10 cellular contexts compared by ENCODE assay signal in genomic region chr14:102280376-102280962, GRCh38. TPM values are rescaled to one million over a fixed set of nuclear protein-coding genes. Genes with fewer than 3 reads are reported as not detected.
DNase-seq lines count a peak whose midpoint lies in the region; ATAC-seq and TF ChIP-seq lines count a peak whose summit lies in the region.
"Had no signal": no experiment of that assay in that cellular context is flagged by ENCODE, and none has a peak within 500 bp of the region (broad histone marks: within the 10 kb centered on the region; RNA-seq: fewer than 3 reads in every experiment).

No MANE protein-coding gene starts in this region.

- H3K9me3 ChIP-seq in HUES48 (ENCODE audit: control insufficient read depth, insufficient read depth, low read length) = no peaks in the 10 kb centered on the region
- H3K9me3 ChIP-seq: mucosa of descending colon had no signal

- in situ Hi-C loops in brain microvascular endothelial cell (cut with HindIII; ENCODE audit: low pct_ligation_motif_present, low sequenced_read_pairs) = no loop called here

- H3K27me3 ChIP-seq in HUES48 (ENCODE audit: control insufficient read depth, insufficient read depth, low read length) (no peaks in the 10 kb centered on the region), brain microvascular endothelial cell (replicated peaks) (no peaks in the 10 kb centered on the region)

- ATAC-seq in WTC11 (no peak), GM18909 (IDR thresholded peaks at IDR 0.05; ENCODE audit: poor library complexity, unreplicated experiment) (no peak)
- no peak for ATAC-seq in naive thymus-derived CD8-positive, alpha-beta T cell

- peaks cover 6% of the 10 kb centered on the region; the same call in 1 of the 2 replicates for H3K9me3 Mint-ChIP-seq in WTC11
- no peaks in the 10 kb centered on the region for H3K9me3 Mint-ChIP-seq in naive thymus-derived CD8-positive, alpha-beta T cell

- POLR2A ChIA-PET in AG04449 (lab: Yijun Ruan, JAX) (interaction anchor here (0.7 to 1.0 kb wide), 2 partner anchors 8 to 24 kb away, joined by 3 to 5 read pairs; partner anchors contain the start of gene MOK), WTC11 (lab: Charles Lee) (no interaction called here)
- POLR2A ChIA-PET in naive thymus-derived CD8-positive, alpha-beta T cell (lab: Charles Lee) = no interaction called here

- H3K36me3 Mint-ChIP-seq in WTC11 = no peaks in the 10 kb centered on the region
- peaks cover 0 to 3% (median 0%) of the 10 kb centered on the region in 3 donors for H3K36me3 Mint-ChIP-seq in naive thymus-derived CD8-positive, alpha-beta T cell

- CTCF ChIA-PET in AG04449 (lab: Yijun Ruan, JAX) = interaction anchor here (0.5 kb wide), 1 partner anchor 12 kb away, joined by 3 read pairs; no protein-coding TSS in a partner anchor
- CTCF ChIA-PET in WTC11 (lab: Charles Lee) = no interaction called here

- peak; percentile 98 for DNase-seq in AG04449 (ENCODE audit: low read depth, low spot score)
- peak; percentile 98 for DNase-seq in brain microvascular endothelial cell
- DNase-seq in kidney glomerular epithelial cell (lab: John Stamatoyannopoulos, UW) = peak; percentile 25
- DNase-seq in GM20000 (ENCODE audit: low spot score) = no peak
- no peak for DNase-seq in WTC11 (ENCODE audit: low spot score)
- no peak for DNase-seq in naive thymus-derived CD8-positive, alpha-beta T cell
- DNase-seq: mucosa of descending colon had no signal

- no peaks in the 10 kb centered on the region; the same call in 1 of the 2 replicates for H3K27me3 Mint-ChIP-seq in WTC11 (ENCODE audit: low read depth)
- H3K27me3 Mint-ChIP-seq in naive thymus-derived CD8-positive, alpha-beta T cell = no peaks in the 10 kb centered on the region

- H3K9ac ChIP-seq in HUES48 (ENCODE audit: low read depth, low read length) = no peak overlapping the region

- H3K4me1 ChIP-seq in HUES48 (ENCODE audit: control insufficient read depth, insufficient read depth, low read length) = no peaks in the 10 kb centered on the region; the same call in 1 of the 2 replicates

- no peak overlapping the region for H3K4me3 Mint-ChIP-seq in WTC11
- peak overlapping the region in 1 of 10 donors; percentile 24 for H3K4me3 Mint-ChIP-seq in naive thymus-derived CD8-positive, alpha-beta T cell

- H3K27ac ChIP-seq in HUES48 (ENCODE audit: low read depth, low read length) (peak overlapping the region; percentile 3), brain microvascular endothelial cell (peak overlapping the region; percentile 98)
- H3K27ac ChIP-seq: C4-2B had no signal

- no peak overlapping the region for H3K27ac Mint-ChIP-seq in WTC11
- no peak overlapping the region for H3K27ac Mint-ChIP-seq in naive thymus-derived CD8-positive, alpha-beta T cell

- H3K4me1 Mint-ChIP-seq in WTC11 = no peaks in the 10 kb centered on the region
- no peaks in the 10 kb centered on the region for H3K4me1 Mint-ChIP-seq in naive thymus-derived CD8-positive, alpha-beta T cell

- H3K36me3 ChIP-seq in HUES48 (ENCODE audit: control insufficient read depth, insufficient read depth, low read length) (no peaks in the 10 kb centered on the region), brain microvascular endothelial cell (replicated peaks) (peaks cover 3% of the 10 kb centered on the region)

- H3K4me3 ChIP-seq in AG04449 (ENCODE audit: low read depth, low read length) (peak overlapping the region; percentile 12), HUES48 (ENCODE audit: low read depth, low read length) (no peak overlapping the region), brain microvascular endothelial cell (ENCODE audit: low read depth, low read length) (no peak overlapping the region)
- H3K4me3 ChIP-seq: mucosa of descending colon had no signal

- TF ChIP-seq CTCF in AG04449 (IDR thresholded peaks at IDR 0.05; ENCODE audit: insufficient read depth, low read length, missing control alignments) (no peak), brain microvascular endothelial cell (IDR thresholded peaks at IDR 0.05; ENCODE audit: low read depth, low read length, missing control alignments) (no peak), GM20000 (IDR thresholded peaks at IDR 0.05; ENCODE audit: extremely low read depth, missing control alignments) (no peak), WTC11 (IDR thresholded peaks at IDR 0.05) (no peak)

TF ChIP-seq in WTC11, 78 proteins besides CTCF, POLR2A, EP300 and RAD21:
- TF ChIP-seq SMAD4 (CRISPR knock-in tag; IDR thresholded peaks at IDR 0.05) = no peak
- no peak for TF ChIP-seq ZNF121 (CRISPR knock-in tag; IDR thresholded peaks at IDR 0.05)
- no peak for TF ChIP-seq SOX15 (CRISPR knock-in tag; IDR thresholded peaks at IDR 0.05)
- no peak for TF ChIP-seq FOXP4 (CRISPR knock-in tag; IDR thresholded peaks at IDR 0.05)
- TF ChIP-seq ELF4 (CRISPR knock-in tag; IDR thresholded peaks at IDR 0.05; ENCODE audit: low read depth) = no peak
- no peak for TF ChIP-seq ATF6 (CRISPR knock-in tag; IDR thresholded peaks at IDR 0.05)
- TF ChIP-seq PRRX2 (CRISPR knock-in tag; IDR thresholded peaks at IDR 0.05) = no peak
- TF ChIP-seq SP1 (CRISPR knock-in tag; conservative IDR thresholded peaks at IDR 0.05) = no peak
- no peak for TF ChIP-seq E2F1 (CRISPR knock-in tag; IDR thresholded peaks at IDR 0.05)
TF ChIP-seq in WTC11: peak in this region for 0.

RNA-seq across cellular contexts. Expression of gene MOK, which starts 24.5 kb away (rescaled TPM):
- total RNA-seq in WTC11 (2021) = 2.0 to 2.7 TPM (median 2.6 TPM) in 3 replicates
- total RNA-seq in naive thymus-derived CD8-positive, alpha-beta T cell = 1 to 10 TPM; 2.6 to 4.0 TPM
- polyA plus RNA-seq in naive thymus-derived CD8-positive, alpha-beta T cell = 1 to 10 TPM; 1.1 to 2.7 (median 1.8) TPM

RNA-seq across cellular contexts. Expression of gene ZNF839, which starts 39.1 kb away (rescaled TPM):
- total RNA-seq in WTC11 (2021) = 15.1 to 16.6 TPM (median 15.2 TPM) in 3 replicates
- 10 to 100 TPM; 17.6 to 19.5 TPM for total RNA-seq in naive thymus-derived CD8-positive, alpha-beta T cell
- 1 to 10 TPM; 4.3 to 7.2 (median 6.6) TPM for polyA plus RNA-seq in naive thymus-derived CD8-positive, alpha-beta T cell

Comparison
In these comparisons a context has a peak if more than half of its experiments do, and no peak if none do; other contexts are left out.
1. DNase-seq: peak in AG04449 (single experiment), brain microvascular endothelial cell (single experiment) and kidney glomerular epithelial cell (single experiment); none in GM20000 (single experiment), WTC11 (single experiment) and naive thymus-derived CD8-positive, alpha-beta T cell (0 of 10).